ENCODE assay signal across 8 cellular contexts in genomic region chr19:33797821-33798633, GRCh38. TPM values are rescaled to one million over a fixed set of nuclear protein-coding genes. Genes with fewer than 3 reads are reported as not detected.
A peak's percentile ranks its signal among the peaks of the same experiment; 100 is the strongest.
DNase-seq lines count a peak whose midpoint lies in the region; ATAC-seq and TF ChIP-seq lines count a peak whose summit lies in the region.

No MANE protein-coding gene starts in this region.

- no peak for TF ChIP-seq CTCF in H9 (conservative IDR thresholded peaks at IDR 0.05)
- no peak for TF ChIP-seq CTCF in Peyer's patch (IDR thresholded peaks at IDR 0.05)
- TF ChIP-seq CTCF in transverse colon (IDR thresholded peaks at IDR 0.05): no peak

- H3K79me2 ChIP-seq in H9 (ENCODE audit: insufficient read depth, low read length): no peaks in the 10 kb centered on the region

- ATAC-seq in HG03045 (IDR thresholded peaks at IDR 0.05; ENCODE audit: unreplicated experiment) (no peak), HG02840 (IDR thresholded peaks at IDR 0.05; ENCODE audit: low FRiP score, unreplicated experiment) (no peak)

- H3K36me3 ChIP-seq in Peyer's patch: no peaks in the 10 kb centered on the region
- no peaks in the 10 kb centered on the region for H3K36me3 ChIP-seq in transverse colon

- peak overlapping the region; percentile 86 to 91 for H3K4me3 Mint-ChIP-seq in H9

- H3K9me3 ChIP-seq in H9 (ENCODE audit: control insufficient read depth, low read depth, low read length): no peaks in the 10 kb centered on the region
- H3K9me3 ChIP-seq in Peyer's patch: peaks cover 0 to 4% (median 0%) of the 10 kb centered on the region in 4 donors
- no peaks in the 10 kb centered on the region for H3K9me3 ChIP-seq in transverse colon

- no peaks in the 10 kb centered on the region; the same call in none of the 2 replicates for H3K27me3 Mint-ChIP-seq in H9 (ENCODE audit: low read depth)

- H3K27ac Mint-ChIP-seq in H9: peak overlapping the region; percentile 85 to 95 (median 93); a peak in 6 of 7 replicates

- H3K56ac ChIP-seq in H9 (ENCODE audit: insufficient read length, low read depth, low read length): no peak overlapping the region

- H3K9ac ChIP-seq in H9 (ENCODE audit: extremely low read depth, insufficient read length, low read length): peak overlapping the region; percentile 3

- no peak overlapping the region for H3K4ac ChIP-seq in H9 (ENCODE audit: low read depth, low read length)

- no peak overlapping the region for H2BK5ac ChIP-seq in H9 (ENCODE audit: insufficient read length, low read length)

- peak overlapping the region; percentile 6 for H3K18ac ChIP-seq in H9 (ENCODE audit: insufficient read length, low read depth, low read length)

- H3K36me3 Mint-ChIP-seq in H9 (ENCODE audit: insufficient read depth in 1 of 3, low read depth in 3 of 3): peaks cover 10 to 37% (median 31%) of the 10 kb centered on the region in 3 experiments; a peak in 6 of 7 replicates

- peaks cover 27 to 41% of the 10 kb centered on the region in 2 experiments for H3K4me1 Mint-ChIP-seq in H9

- no peaks in the 10 kb centered on the region for H3K27me3 ChIP-seq in H9 (ENCODE audit: insufficient read depth, low read length)
- H3K27me3 ChIP-seq in Peyer's patch: no peaks in the 10 kb centered on the region
- H3K27me3 ChIP-seq in transverse colon: no peaks in the 10 kb centered on the region

- H4K8ac ChIP-seq in H9 (replicated peaks; ENCODE audit: insufficient read length, low read depth, low read length): no peak overlapping the region

- no peak overlapping the region for H2BK20ac ChIP-seq in H9 (ENCODE audit: low read depth, low read length, poor library complexity, severe bottlenecking)

- no peak overlapping the region for H2BK120ac ChIP-seq in H9 (ENCODE audit: low read depth, low read length, poor library complexity, severe bottlenecking)

- peak overlapping the region; percentile 14; the same call in 1 of the 2 replicates for H3K14ac ChIP-seq in H9 (ENCODE audit: insufficient read depth, low read length)

- WGBS in H9 (ENCODE audit: extremely low coverage, insufficient read length, low lambda C conversion rate): no CpG with 5 or more reads among the region's 61 CpGs
- WGBS in transverse colon (ENCODE audit: low coverage in 1 of 2), 2 donors: 18% methylated on average over 50 of the region's 61 CpGs; no CpG with 5 or more reads in 1 of the 2 donors

- DNase-seq in H9 (peak; percentile 77), Peyer's patch (peak in 2 of 3 donors; percentile 64 to 80), ecto neural progenitor cell (ENCODE audit: low spot score) (peak; percentile 80), medulla oblongata (ENCODE audit: extremely low spot score) (peak; percentile 30), transverse colon (peak; percentile 73), NCI-H2171 (lab: John Stamatoyannopoulos, UW) (no peak)

- H3T11ph ChIP-seq in H9 (ENCODE audit: low read length): no peak overlapping the region

- no peaks in the 10 kb centered on the region for H4K20me1 ChIP-seq in H9 (ENCODE audit: control insufficient read depth, insufficient read depth, insufficient read length)

- peaks cover 13% of the 10 kb centered on the region for H3K23me2 ChIP-seq in H9 (ENCODE audit: insufficient read length, low read depth, low read length, poor library complexity, severe bottlenecking)

- no peak overlapping the region for H4K5ac ChIP-seq in H9 (ENCODE audit: insufficient read length, low read depth, low read length)

- H3K79me1 ChIP-seq in H9 (ENCODE audit: insufficient read depth, low read depth, low read length, poor library complexity, severe bottlenecking): no peaks in the 10 kb centered on the region

- peak overlapping the region; percentile 80 for H3K4me2 ChIP-seq in H9 (ENCODE audit: insufficient read depth, insufficient read length, low read length)

- H2BK12ac ChIP-seq in H9 (ENCODE audit: insufficient read length, low read depth, low read length): no peak overlapping the region

- no peak overlapping the region for H2AFZ ChIP-seq in H9 (ENCODE audit: low read length)

- no peak overlapping the region for H4K91ac ChIP-seq in H9 (ENCODE audit: insufficient read length, low read depth, low read length)

- TF ChIP-seq POLR2A in Peyer's patch (IDR thresholded peaks at IDR 0.05) (no peak), transverse colon (IDR thresholded peaks at IDR 0.05) (no peak)

- peaks cover 8% of the 10 kb centered on the region; the same call in 1 of the 2 replicates for H3K4me1 ChIP-seq in H9 (ENCODE audit: insufficient read depth, low read length)
- H3K4me1 ChIP-seq in Peyer's patch: peaks cover 0 to 21% (median 2%) of the 10 kb centered on the region in 4 donors
- H3K4me1 ChIP-seq in transverse colon: peaks cover 0 to 22% (median 7%) of the 10 kb centered on the region in 4 donors

- no peaks in the 10 kb centered on the region for H3K9me3 Mint-ChIP-seq in H9

- H3K27ac ChIP-seq in H9 (ENCODE audit: insufficient read length, low read depth, low read length): no peak overlapping the region
- peak overlapping the region; percentile 51 to 95 (median 82) for H3K27ac ChIP-seq in Peyer's patch
- peak overlapping the region; percentile 93 to 96 (median 95) for H3K27ac ChIP-seq in transverse colon

- no peak for TF ChIP-seq EP300 in transverse colon (IDR thresholded peaks at IDR 0.05; ENCODE audit: low read depth)

- no peak overlapping the region for H2AK5ac ChIP-seq in H9 (ENCODE audit: insufficient read length, low read length)

- peak overlapping the region; percentile 49 to 90 (median 62) for H3K4me3 ChIP-seq in Peyer's patch
- H3K4me3 ChIP-seq in transverse colon: peak overlapping the region; percentile 71 to 82 (median 76)

- no peak overlapping the region for H2BK15ac ChIP-seq in H9 (ENCODE audit: low read depth, low read length)

- in situ Hi-C loops in transverse colon (cut with MboI; ENCODE audit: low pct_ligation_motif_present in 1 of 4, low pct_unique_long_range_greater_than_20kb in 1 of 4, low sequenced_read_pairs in 3 of 4): no loop called here

- intact Hi-C loops in transverse colon (cut with DNase I; ENCODE audit: low total_unique reads): loop anchor here (5.0 kb wide), 1 partner anchor 69 kb away; no protein-coding TSS in a partner anchor

- H3K23ac ChIP-seq in H9 (ENCODE audit: insufficient read length, low read depth, low read length): no peak overlapping the region

RNA-seq across cellular contexts. Expression of gene KCTD15, which starts 1.4 kb away (rescaled TPM):
- total RNA-seq in H9 (2021) (59.9 and 63.8 TPM in 2 replicates), Peyer's patch (10 to 100 TPM in 3 of 4 donors, 1 to 10 TPM in 1; 5.4 to 33.5 (median 21.6) TPM), transverse colon (100 to 1,000 TPM in 1 of 4 donors, 10 to 100 TPM in 3; 28.5 to 158 (median 39.2) TPM)
